Comparison of ENCODE assay signal across 8 cellular contexts in the genomic region with DNA sequence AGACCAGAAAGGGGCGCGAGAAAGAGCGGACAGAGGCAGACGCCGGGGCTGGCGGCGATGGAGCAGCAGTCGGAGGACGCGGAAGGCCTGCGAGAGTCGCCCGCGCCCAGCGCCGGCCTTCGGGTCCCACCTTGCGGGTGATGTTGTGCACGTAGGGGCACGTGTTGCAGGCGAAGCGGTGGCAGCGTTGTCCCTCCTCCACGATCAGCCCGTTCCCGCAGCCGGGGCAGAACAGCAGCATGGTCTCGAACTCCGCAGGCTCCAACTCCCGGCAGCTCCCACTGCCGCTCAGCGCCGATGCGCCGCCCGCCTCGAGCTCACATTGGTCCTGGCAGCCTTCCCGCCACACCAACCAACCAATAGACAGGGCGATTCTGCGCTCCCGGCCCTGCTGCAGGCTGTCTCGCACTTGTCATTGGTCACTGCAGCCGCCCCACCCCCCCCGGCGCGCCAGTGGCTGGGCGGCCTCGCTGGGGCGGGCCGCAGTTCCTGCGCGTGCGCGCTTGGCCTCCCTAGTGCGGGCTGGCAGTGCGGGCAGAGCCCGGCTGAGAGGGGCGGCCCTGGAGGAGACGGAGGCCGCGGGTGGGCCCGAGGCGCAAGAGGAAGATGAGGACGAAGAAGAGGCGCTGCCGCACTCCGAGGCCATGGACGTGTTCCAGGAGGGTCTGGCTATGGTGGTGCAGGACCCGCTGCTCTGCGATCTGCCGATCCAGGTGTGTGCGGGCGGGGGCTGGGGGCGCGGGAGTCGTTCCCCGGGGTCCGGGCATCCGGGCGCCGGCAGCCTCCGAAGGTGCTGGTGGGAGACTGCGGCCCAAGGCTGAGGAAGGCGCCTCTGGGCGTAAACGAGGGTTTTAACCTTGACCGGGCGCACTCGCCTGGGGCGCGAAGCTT. TPM values are rescaled to one million over a fixed set of nuclear protein-coding genes. Genes with fewer than 3 reads are reported as not detected.
DNase-seq lines count a peak whose midpoint lies in the region; ATAC-seq lines count a peak whose summit lies in the region.

POLR3K (minus strand) TSS at position 263 of the 891 bp plus-strand sequence; CDS start at position 241, 22 bp downstream.
SNRNP25 (plus strand) TSS at position 483 of the 891 bp plus-strand sequence; CDS start at position 672, 189 bp downstream.

- H3K4me2 ChIP-seq in mesendoderm (ENCODE audit: low read length), result peak within 1 kb of the TSS; percentile 51

- H3K4me1 ChIP-seq in mesendoderm (ENCODE audit: control insufficient read depth, low read depth, low read length), result peaks cover 2% of the 10 kb centered on the region

- no peaks in the 10 kb centered on the region for H3K9me3 Mint-ChIP-seq in effector memory CD8-positive, alpha-beta T cell

- H3K27me3 ChIP-seq in mesendoderm (ENCODE audit: insufficient read depth, low read length, poor library complexity), result no peaks in the 10 kb centered on the region

- peak within 1 kb of the TSS; percentile 70 for H3K4ac ChIP-seq in mesendoderm (ENCODE audit: low read depth, low read length)

- no CpG with 5 or more reads among the region's 91 CpGs for WGBS in mesendoderm (ENCODE audit: extremely low coverage, insufficient coverage, low lambda C conversion rate)

- H3K79me1 ChIP-seq in mesendoderm (ENCODE audit: low read length), result peaks cover 4% of the 10 kb centered on the region

- no peaks in the 10 kb centered on the region for H3K27me3 Mint-ChIP-seq in effector memory CD8-positive, alpha-beta T cell

- peaks cover 33% of the 10 kb centered on the region for H3K36me3 Mint-ChIP-seq in effector memory CD8-positive, alpha-beta T cell (ENCODE audit: insufficient read depth)

- H3K27ac ChIP-seq in mesendoderm (ENCODE audit: low read depth, low read length), result peak within 1 kb of the TSS; percentile 61

- H3K27ac Mint-ChIP-seq in effector memory CD8-positive, alpha-beta T cell, result peak within 1 kb of the TSS; percentile 72 to 91

- no peak within 1 kb of the TSS for H4K8ac ChIP-seq in mesendoderm (ENCODE audit: low read depth, low read length)

- DNase-seq in COLO829 (ENCODE audit: low spot score), result peak; percentile 98
- DNase-seq in HT1080 (ENCODE audit: low read depth), result peak; percentile 98
- peak; percentile 97 to 98 for DNase-seq in NOMO-1 (lab: John Stamatoyannopoulos, UW; ENCODE audit: unreplicated experiment in 2 of 2)
- DNase-seq in effector memory CD8-positive, alpha-beta T cell, result peak; percentile 93 to 95 (median 94)
- peak; percentile 99 for DNase-seq in mesendoderm
- peak; percentile 94 for DNase-seq in stimulated activated CD8-positive, alpha-beta memory T cell treated with anti-CD3 and anti-CD28 coated beads, Interleukin-12 subunit alpha, Interleukin-12 subunit beta, amount 100 ng/mL, for 4 hours (ENCODE audit: low read depth)

- no peak within 1 kb of the TSS for H2BK120ac ChIP-seq in mesendoderm (ENCODE audit: low read depth, low read length)

- peak within 1 kb of the TSS; percentile 59 for H3K23ac ChIP-seq in mesendoderm (ENCODE audit: low read length)

- peak; percentile 91 for ATAC-seq in GM21360 (IDR thresholded peaks at IDR 0.05; ENCODE audit: unreplicated experiment)
- peak; percentile 94 for ATAC-seq in effector memory CD8-positive, alpha-beta T cell (replicated peaks)

- peak within 1 kb of the TSS; percentile 85 for H3K9ac ChIP-seq in mesendoderm (ENCODE audit: low read length)

- no peak within 1 kb of the TSS for H2BK15ac ChIP-seq in mesendoderm (replicated peaks; ENCODE audit: low read depth)

- H3K4me1 Mint-ChIP-seq in effector memory CD8-positive, alpha-beta T cell (ENCODE audit: low read depth in 2 of 2), result peaks cover 23 to 26% of the 10 kb centered on the region in 2 donors

- H3K56ac ChIP-seq in mesendoderm (ENCODE audit: low read length), result peak within 1 kb of the TSS; percentile 97

- no peak within 1 kb of the TSS for H4K5ac ChIP-seq in mesendoderm (ENCODE audit: low read length)

- CTCF ChIA-PET in activated CD8-positive, alpha-beta memory T cell treated with anti-CD3 and anti-CD28 coated beads for 36 hours (lab: Charles Lee), result interaction anchor here (0.8 to 1.1 kb wide), 3 partner anchors 10 to 44 kb away, joined by 3 to 4 read pairs (median 3); no protein-coding TSS in a partner anchor

- POLR2A ChIA-PET in activated CD8-positive, alpha-beta memory T cell treated with anti-CD3 and anti-CD28 coated beads for 36 hours (lab: Charles Lee), result interaction anchor here (0.6 to 1.0 kb wide), 5 partner anchors 32 to 583 kb away, joined by 3 to 4 read pairs (median 3); no protein-coding TSS in a partner anchor

- H3K18ac ChIP-seq in mesendoderm (ENCODE audit: low read length), result peak within 1 kb of the TSS; percentile 42

- H3K4me3 Mint-ChIP-seq in effector memory CD8-positive, alpha-beta T cell, result peak within 1 kb of the TSS; percentile 96 to 99

- peaks cover 23% of the 10 kb centered on the region for H3K36me3 ChIP-seq in mesendoderm (ENCODE audit: control insufficient read depth, insufficient read depth, low read length)

- H3K4me3 ChIP-seq in mesendoderm (ENCODE audit: low read length), result peak within 1 kb of the TSS; percentile 68

- peaks cover 16% of the 10 kb centered on the region for H3K79me2 ChIP-seq in mesendoderm (ENCODE audit: control insufficient read depth, insufficient read depth, low read length)

- no peak within 1 kb of the TSS for H2AK5ac ChIP-seq in mesendoderm (ENCODE audit: low read length)

- H2BK5ac ChIP-seq in mesendoderm (ENCODE audit: low read length), result no peak within 1 kb of the TSS

RNA-seq across cellular contexts. Expression of gene POLR3K, which starts in this region (rescaled TPM):
- total RNA-seq in HT1080 (2014; rRNA removed; shearing (Covaris generic)), result 18.2 and 21.6 TPM in 2 replicates
- polyA plus RNA-seq in HT1080 (2015; cell fraction: cytosol; rRNA removed), result 18.3 and 22.1 TPM in 2 replicates
- 12.3 and 12.4 TPM in 2 replicates for polyA plus RNA-seq in HT1080 (2015; cell fraction: nucleus; rRNA removed)
- total RNA-seq in activated CD8-positive, alpha-beta memory T cell treated with anti-CD3 and anti-CD28 coated beads for 36 hours, result 10 to 100 TPM; 63.0 to 63.6 TPM
- polyA plus RNA-seq in mesendoderm (2013, experiment 1 of 2), result 40.6 TPM
- polyA plus RNA-seq in mesendoderm (2013, experiment 2 of 2), result 41.4 TPM

RNA-seq across cellular contexts. Expression of gene SNRNP25, which starts in this region (rescaled TPM):
- 35.6 and 43.3 TPM in 2 replicates for total RNA-seq in HT1080 (2014; rRNA removed; shearing (Covaris generic))
- polyA plus RNA-seq in HT1080 (2015; cell fraction: cytosol; rRNA removed), result 20.1 and 24.2 TPM in 2 replicates
- polyA plus RNA-seq in HT1080 (2015; cell fraction: nucleus; rRNA removed), result 9.0 and 11.9 TPM in 2 replicates
- total RNA-seq in activated CD8-positive, alpha-beta memory T cell treated with anti-CD3 and anti-CD28 coated beads for 36 hours, result 100 to 1,000 TPM; 107 to 112 TPM
- 46.6 TPM for polyA plus RNA-seq in mesendoderm (2013, experiment 1 of 2)
- 45.1 TPM for polyA plus RNA-seq in mesendoderm (2013, experiment 2 of 2)

Comparison
In these comparisons a context has a peak if more than half of its experiments do, and no peak if none do; other contexts are left out.
1. Peak in every context shown above with its lines: DNase-seq, ATAC-seq, H3K4me3 ChIP-seq and H3K27ac ChIP-seq.